In the genomic region with DNA sequence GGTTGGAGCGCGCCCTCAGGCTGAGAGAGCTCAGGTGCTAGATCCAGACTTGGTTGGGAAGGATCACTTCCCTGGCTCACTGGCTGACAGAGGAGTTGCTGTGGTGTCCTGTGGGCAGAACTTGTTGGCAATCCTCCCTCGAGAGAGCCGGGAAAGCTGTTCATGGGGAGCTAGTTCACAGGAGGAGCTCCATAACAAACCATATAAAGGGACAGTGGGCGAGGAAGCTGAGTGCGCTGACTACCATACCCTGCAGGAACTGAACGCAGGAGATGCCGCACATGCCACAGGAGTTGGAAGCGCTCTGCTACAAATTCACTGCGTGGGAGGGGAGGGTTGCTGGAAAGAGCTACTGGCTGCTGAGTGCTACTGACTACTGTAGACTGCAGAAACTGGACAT, we compare ENCODE assay signal across 1 cellular context.
TF ChIP-seq lines count a peak whose summit lies in the region.

No MANE protein-coding gene starts in this region.

TF ChIP-seq in IMR-90, 13 proteins besides CTCF, POLR2A, EP300 and RAD21 (continued from another document):
- TF ChIP-seq, protein P1, sequence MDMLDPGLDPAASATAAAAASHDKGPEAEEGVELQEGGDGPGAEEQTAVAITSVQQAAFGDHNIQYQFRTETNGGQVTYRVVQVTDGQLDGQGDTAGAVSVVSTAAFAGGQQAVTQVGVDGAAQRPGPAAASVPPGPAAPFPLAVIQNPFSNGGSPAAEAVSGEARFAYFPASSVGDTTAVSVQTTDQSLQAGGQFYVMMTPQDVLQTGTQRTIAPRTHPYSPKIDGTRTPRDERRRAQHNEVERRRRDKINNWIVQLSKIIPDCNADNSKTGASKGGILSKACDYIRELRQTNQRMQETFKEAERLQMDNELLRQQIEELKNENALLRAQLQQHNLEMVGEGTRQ (IDR thresholded peaks at IDR 0.05; ENCODE audit: low read depth, low read length) = no peak
- no peak for TF ChIP-seq RCOR1 (IDR thresholded peaks at IDR 0.05; ENCODE audit: insufficient replicate concordance, low read length)
